ENCODE assay signal across 11 cellular contexts in the genomic region with DNA sequence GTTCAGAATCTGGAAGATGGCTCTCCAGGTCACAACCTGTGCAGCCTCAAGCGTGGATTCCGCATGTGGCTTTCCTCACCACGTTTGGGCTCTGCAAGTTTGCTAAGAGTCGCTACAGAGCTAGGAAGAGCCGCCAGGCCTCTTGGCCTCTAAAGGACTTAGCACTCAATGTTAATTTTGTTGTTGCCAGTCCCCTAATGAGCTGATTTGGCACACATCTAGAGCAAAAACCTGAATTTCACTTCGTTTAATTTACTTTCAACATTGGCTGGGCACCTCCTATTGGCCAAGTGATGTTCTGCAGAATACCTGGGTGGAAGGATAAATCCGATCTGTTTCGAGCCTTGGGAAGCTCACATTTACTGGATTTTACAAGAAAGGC.
DNase-seq lines count a peak whose midpoint lies in the region; ATAC-seq and TF ChIP-seq lines count a peak whose summit lies in the region.
"Had no signal": no experiment of that assay in that cellular context is flagged by ENCODE, and none has a peak within 500 bp of the region (broad histone marks: within the 10 kb centered on the region; RNA-seq: fewer than 3 reads in every experiment).

No MANE protein-coding gene starts in this region.

- H3K4me3 Mint-ChIP-seq in T-helper 2 cell treated with Interferon-gamma antibody and Interleukin-4, amounts not matched to agents 5 μg/mL and 100 μg/mL, for 36 hours, result no peak overlapping the region

- WGBS in psoas muscle, 3 donors, result 71 to 72% (median 72%) methylated on average over 8 of the region's 8 CpGs

- H3K36me3 Mint-ChIP-seq in T-helper 2 cell treated with Interferon-gamma antibody and Interleukin-4, amounts not matched to agents 5 μg/mL and 100 μg/mL, for 36 hours (ENCODE audit: low read depth), result no peaks in the 10 kb centered on the region

- intact Hi-C loops in psoas muscle (cut with DNase I), result no loop called here

- no peaks in the 10 kb centered on the region for H3K4me1 ChIP-seq in psoas muscle

- TF ChIP-seq CTCF in GM12874 (IDR thresholded peaks at IDR 0.05; ENCODE audit: insufficient read depth, low read depth, low read length) (peak; percentile 17; the same call in 1 of the 2 replicates), VCaP (conservative IDR thresholded peaks at IDR 0.05) (peak; percentile 63), psoas muscle (IDR thresholded peaks at IDR 0.05) (no peak)

- peaks cover 0 to 87% (median 32%) of the 10 kb centered on the region in 3 donors for H3K27me3 ChIP-seq in psoas muscle (ENCODE audit: insufficient read depth in 3 of 3, low read length in 2 of 3)

- no peak overlapping the region for H3K27ac Mint-ChIP-seq in T-helper 2 cell treated with Interferon-gamma antibody and Interleukin-4, amounts not matched to agents 5 μg/mL and 100 μg/mL, for 36 hours

- no peaks in the 10 kb centered on the region for H3K36me3 ChIP-seq in psoas muscle (ENCODE audit: insufficient read depth in 1 of 2, low read depth in 1 of 2)

- ATAC-seq in psoas muscle (no peak), HG03571 (IDR thresholded peaks at IDR 0.05; ENCODE audit: unreplicated experiment) (no peak)

- H3K9me3 Mint-ChIP-seq in T-helper 2 cell treated with Interferon-gamma antibody and Interleukin-4, amounts not matched to agents 5 μg/mL and 100 μg/mL, for 36 hours, result no peaks in the 10 kb centered on the region

- peak; percentile 3 for DNase-seq in AG08396 (ENCODE audit: low spot score)
- DNase-seq in islet precursor cell, result peak; percentile 37
- DNase-seq in NCI-H226, result no peak
- no peak for DNase-seq in T-helper 2 cell treated with Interferon-gamma antibody and Interleukin-4, amounts not matched to agents 5 μg/mL and 100 μg/mL, for 36 hours (ENCODE audit: low spot score)
- no peak for DNase-seq in psoas muscle
- DNase-seq: kidney glomerular epithelial cell; SIG-M5; stimulated activated CD4-positive, alpha-beta T cell treated with anti-CD3 and anti-CD28 coated beads, Interleukin-12 subunit alpha, Interleukin-12 subunit beta, amount 100 ng/mL, for 4 hours had no signal

- no peaks in the 10 kb centered on the region for H3K9me3 ChIP-seq in psoas muscle

- H3K4me3 ChIP-seq in psoas muscle, result no peak overlapping the region

- peaks cover 5% of the 10 kb centered on the region for H3K4me1 Mint-ChIP-seq in T-helper 2 cell treated with Interferon-gamma antibody and Interleukin-4, amounts not matched to agents 5 μg/mL and 100 μg/mL, for 36 hours (ENCODE audit: low read depth)

- peaks cover 61% of the 10 kb centered on the region for H3K27me3 Mint-ChIP-seq in T-helper 2 cell treated with Interferon-gamma antibody and Interleukin-4, amounts not matched to agents 5 μg/mL and 100 μg/mL, for 36 hours (ENCODE audit: low read depth)

- no peak overlapping the region for H3K27ac ChIP-seq in VCaP
- no peak overlapping the region for H3K27ac ChIP-seq in psoas muscle

Comparison
In these comparisons a context has a peak if more than half of its experiments do, and no peak if none do; other contexts are left out.
1. DNase-seq: peak in AG08396 (single experiment) and islet precursor cell (single experiment); none in NCI-H226 (single experiment), T-helper 2 cell treated with Interferon-gamma antibody and Interleukin-4, amounts not matched to agents 5 μg/mL and 100 μg/mL, for 36 hours (single experiment) and psoas muscle (0 of 2).